In the genomic region with DNA sequence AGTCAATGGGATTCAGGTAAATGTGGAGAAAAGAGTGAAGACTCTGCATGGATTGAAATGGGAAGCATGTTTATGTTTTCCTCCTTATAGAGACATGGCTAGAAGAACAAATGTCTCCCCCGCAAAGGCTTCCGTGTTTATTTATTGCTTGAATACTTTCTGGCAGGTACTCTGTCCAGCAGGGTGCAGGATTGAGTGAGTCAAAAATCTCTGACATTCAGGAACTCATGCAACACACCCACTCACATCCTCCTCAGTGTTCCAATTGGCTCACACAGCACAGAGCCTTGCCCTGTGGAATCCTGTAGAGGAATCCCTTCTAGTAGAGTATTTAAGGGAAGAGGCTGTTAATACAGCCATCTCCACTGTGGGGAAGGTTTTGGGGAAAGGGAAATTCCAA, we compare ENCODE assay signal across 10 cellular contexts.
DNase-seq lines count a peak whose midpoint lies in the region; ATAC-seq and TF ChIP-seq lines count a peak whose summit lies in the region.
"Had no signal": no experiment of that assay in that cellular context is flagged by ENCODE, and none has a peak within 500 bp of the region (broad histone marks: within the 10 kb centered on the region; RNA-seq: fewer than 3 reads in every experiment).

No MANE protein-coding gene starts in this region.

- intact Hi-C loops in transverse colon (cut with DNase I; ENCODE audit: low total_unique reads): no loop called here

- WGBS in transverse colon (ENCODE audit: low coverage in 1 of 2), 2 donors: 18 to 47% methylated on average over 2 of the region's 2 CpGs
- no CpG with 5 or more reads among the region's 2 CpGs for WGBS in mesenchymal stem cell

- no peaks in the 10 kb centered on the region for H3K27me3 Mint-ChIP-seq in WTC11 (ENCODE audit: low read depth)

- TF ChIP-seq EP300 in transverse colon (IDR thresholded peaks at IDR 0.05; ENCODE audit: low read depth): no peak

- H3K36me3 ChIP-seq in transverse colon (no peaks in the 10 kb centered on the region), mesenchymal stem cell (ENCODE audit: control insufficient read depth in 1 of 2, insufficient read depth in 2 of 2, low read depth in 1 of 2, low read length in 2 of 2) (no peaks in the 10 kb centered on the region)

- H3K9me3 ChIP-seq in transverse colon: no peaks in the 10 kb centered on the region
- no peaks in the 10 kb centered on the region for H3K9me3 ChIP-seq in mesenchymal stem cell (ENCODE audit: control insufficient read depth, low read length)

- H3K4me3 ChIP-seq in transverse colon (no peak overlapping the region), mesenchymal stem cell (ENCODE audit: insufficient read depth in 1 of 2, low read depth in 1 of 2, low read length in 2 of 2) (no peak overlapping the region)

- H3K36me3 Mint-ChIP-seq in WTC11: peaks cover 10% of the 10 kb centered on the region

- H3K9me3 Mint-ChIP-seq in WTC11: peaks cover 27% of the 10 kb centered on the region

- no peak overlapping the region for H3K9ac ChIP-seq in mesenchymal stem cell (ENCODE audit: low read length)

- no peak overlapping the region for H3K23ac ChIP-seq in mesenchymal stem cell (ENCODE audit: low read length in 2 of 2)

- DNase-seq in SIG-M5 treated with dmso at 0.1 percent for 504 hours (lab: John Stamatoyannopoulos, UW; ENCODE audit: unreplicated experiment) (peak; percentile 2), SIG-M5 (lab: John Stamatoyannopoulos, UW) (no peak), WTC11 (ENCODE audit: low spot score) (peak; percentile 11), transverse colon (peak; percentile 8), mesenchymal stem cell (no peak), cerebellum (ENCODE audit: low spot score) (no peak), NCI-H2171 treated with DMSO at 0.1 percent for 48 hours (lab: John Stamatoyannopoulos, UW) (no peak)
- DNase-seq: activated naive CD4-positive, alpha-beta T cell treated with Interleukin-2 at 50 U/mL for 16 hours; NCI-H1930 had no signal

- no peak overlapping the region for H3K27ac Mint-ChIP-seq in WTC11

- no peak overlapping the region for H2AK5ac ChIP-seq in mesenchymal stem cell (ENCODE audit: low read length, severe bottlenecking)

- TF ChIP-seq CTCF in WTC11 (IDR thresholded peaks at IDR 0.05) (no peak), transverse colon (IDR thresholded peaks at IDR 0.05) (peak in 2 of 5 experiments; percentile 10 to 26)

- no peak overlapping the region for H3K4me2 ChIP-seq in mesenchymal stem cell (ENCODE audit: low read length, poor library complexity, severe bottlenecking)

- no peak overlapping the region for H3K14ac ChIP-seq in mesenchymal stem cell (ENCODE audit: low read length in 2 of 2)

- H2BK120ac ChIP-seq in mesenchymal stem cell (ENCODE audit: low read depth, low read length): no peak overlapping the region

- CTCF ChIA-PET in WTC11 (lab: Charles Lee): no interaction called here

- no peak overlapping the region for H3K4ac ChIP-seq in mesenchymal stem cell (ENCODE audit: low read depth in 1 of 2, low read length in 2 of 2)

- in situ Hi-C loops in transverse colon (cut with MboI; ENCODE audit: low pct_ligation_motif_present in 1 of 4, low pct_unique_long_range_greater_than_20kb in 1 of 4, low sequenced_read_pairs in 3 of 4): loop anchor here in 1 of 4 donors (25.0 kb wide), 1 partner anchor 304 kb away; no protein-coding TSS in a partner anchor

- no peaks in the 10 kb centered on the region for H3K79me1 ChIP-seq in mesenchymal stem cell (replicated peaks; ENCODE audit: low read length, poor library complexity, severe bottlenecking)

- POLR2A ChIA-PET in WTC11 (lab: Charles Lee): no interaction called here

- TF ChIP-seq POLR2A in transverse colon (IDR thresholded peaks at IDR 0.05): no peak

- no peak overlapping the region for H3K18ac ChIP-seq in mesenchymal stem cell (ENCODE audit: low read depth in 1 of 2, low read length in 2 of 2)

- no peak overlapping the region for H2AFZ ChIP-seq in mesenchymal stem cell (ENCODE audit: low read depth, low read length)

- H3K27ac ChIP-seq in transverse colon (no peak overlapping the region), mesenchymal stem cell (ENCODE audit: low read length, poor library complexity, severe bottlenecking) (no peak overlapping the region)

- no peak overlapping the region for H4K8ac ChIP-seq in mesenchymal stem cell (ENCODE audit: low read length)

- peaks cover 0 to 32% (median 8%) of the 10 kb centered on the region in 4 donors for H3K4me1 ChIP-seq in transverse colon
- H3K4me1 ChIP-seq in mesenchymal stem cell (ENCODE audit: control insufficient read depth, insufficient read depth, low read depth, low read length): no peaks in the 10 kb centered on the region

- H4K91ac ChIP-seq in mesenchymal stem cell (ENCODE audit: low read length): no peak overlapping the region

- H2BK12ac ChIP-seq in mesenchymal stem cell (ENCODE audit: low read length in 2 of 2): no peak overlapping the region

- peaks cover 45% of the 10 kb centered on the region for H3K4me1 Mint-ChIP-seq in WTC11

- H2BK5ac ChIP-seq in mesenchymal stem cell (ENCODE audit: low read depth, low read length, poor library complexity, severe bottlenecking): no peak overlapping the region

- no peak overlapping the region for H2BK15ac ChIP-seq in mesenchymal stem cell (ENCODE audit: low read depth, poor library complexity, severe bottlenecking)

- H3K27me3 ChIP-seq in transverse colon: no peaks in the 10 kb centered on the region
- no peaks in the 10 kb centered on the region for H3K27me3 ChIP-seq in mesenchymal stem cell (ENCODE audit: control insufficient read depth in 1 of 2, insufficient read depth in 1 of 2, low read length in 2 of 2)

- no peak overlapping the region for H3K4me3 Mint-ChIP-seq in WTC11

- ATAC-seq in HG02884 (IDR thresholded peaks at IDR 0.05; ENCODE audit: unreplicated experiment) (peak; percentile 81), WTC11 (peak; percentile 16; the same call in 1 of the 2 replicates)

TF ChIP-seq in WTC11, 78 proteins besides CTCF, POLR2A, EP300 and RAD21 (continues in another document):
- TF ChIP-seq, protein P1, sequence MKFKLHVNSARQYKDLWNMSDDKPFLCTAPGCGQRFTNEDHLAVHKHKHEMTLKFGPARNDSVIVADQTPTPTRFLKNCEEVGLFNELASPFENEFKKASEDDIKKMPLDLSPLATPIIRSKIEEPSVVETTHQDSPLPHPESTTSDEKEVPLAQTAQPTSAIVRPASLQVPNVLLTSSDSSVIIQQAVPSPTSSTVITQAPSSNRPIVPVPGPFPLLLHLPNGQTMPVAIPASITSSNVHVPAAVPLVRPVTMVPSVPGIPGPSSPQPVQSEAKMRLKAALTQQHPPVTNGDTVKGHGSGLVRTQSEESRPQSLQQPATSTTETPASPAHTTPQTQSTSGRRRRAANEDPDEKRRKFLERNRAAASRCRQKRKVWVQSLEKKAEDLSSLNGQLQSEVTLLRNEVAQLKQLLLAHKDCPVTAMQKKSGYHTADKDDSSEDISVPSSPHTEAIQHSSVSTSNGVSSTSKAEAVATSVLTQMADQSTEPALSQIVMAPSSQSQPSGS (CRISPR knock-in tag; IDR thresholded peaks at IDR 0.05; ENCODE audit: borderline replicate concordance, low read depth): no peak
- TF ChIP-seq, protein P2, sequence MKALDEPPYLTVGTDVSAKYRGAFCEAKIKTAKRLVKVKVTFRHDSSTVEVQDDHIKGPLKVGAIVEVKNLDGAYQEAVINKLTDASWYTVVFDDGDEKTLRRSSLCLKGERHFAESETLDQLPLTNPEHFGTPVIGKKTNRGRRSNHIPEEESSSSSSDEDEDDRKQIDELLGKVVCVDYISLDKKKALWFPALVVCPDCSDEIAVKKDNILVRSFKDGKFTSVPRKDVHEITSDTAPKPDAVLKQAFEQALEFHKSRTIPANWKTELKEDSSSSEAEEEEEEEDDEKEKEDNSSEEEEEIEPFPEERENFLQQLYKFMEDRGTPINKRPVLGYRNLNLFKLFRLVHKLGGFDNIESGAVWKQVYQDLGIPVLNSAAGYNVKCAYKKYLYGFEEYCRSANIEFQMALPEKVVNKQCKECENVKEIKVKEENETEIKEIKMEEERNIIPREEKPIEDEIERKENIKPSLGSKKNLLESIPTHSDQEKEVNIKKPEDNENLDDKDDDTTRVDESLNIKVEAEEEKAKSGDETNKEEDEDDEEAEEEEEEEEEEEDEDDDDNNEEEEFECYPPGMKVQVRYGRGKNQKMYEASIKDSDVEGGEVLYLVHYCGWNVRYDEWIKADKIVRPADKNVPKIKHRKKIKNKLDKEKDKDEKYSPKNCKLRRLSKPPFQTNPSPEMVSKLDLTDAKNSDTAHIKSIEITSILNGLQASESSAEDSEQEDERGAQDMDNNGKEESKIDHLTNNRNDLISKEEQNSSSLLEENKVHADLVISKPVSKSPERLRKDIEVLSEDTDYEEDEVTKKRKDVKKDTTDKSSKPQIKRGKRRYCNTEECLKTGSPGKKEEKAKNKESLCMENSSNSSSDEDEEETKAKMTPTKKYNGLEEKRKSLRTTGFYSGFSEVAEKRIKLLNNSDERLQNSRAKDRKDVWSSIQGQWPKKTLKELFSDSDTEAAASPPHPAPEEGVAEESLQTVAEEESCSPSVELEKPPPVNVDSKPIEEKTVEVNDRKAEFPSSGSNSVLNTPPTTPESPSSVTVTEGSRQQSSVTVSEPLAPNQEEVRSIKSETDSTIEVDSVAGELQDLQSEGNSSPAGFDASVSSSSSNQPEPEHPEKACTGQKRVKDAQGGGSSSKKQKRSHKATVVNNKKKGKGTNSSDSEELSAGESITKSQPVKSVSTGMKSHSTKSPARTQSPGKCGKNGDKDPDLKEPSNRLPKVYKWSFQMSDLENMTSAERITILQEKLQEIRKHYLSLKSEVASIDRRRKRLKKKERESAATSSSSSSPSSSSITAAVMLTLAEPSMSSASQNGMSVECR (CRISPR knock-in tag; IDR thresholded peaks at IDR 0.05; ENCODE audit: borderline replicate concordance): no peak
- TF ChIP-seq, protein P3, sequence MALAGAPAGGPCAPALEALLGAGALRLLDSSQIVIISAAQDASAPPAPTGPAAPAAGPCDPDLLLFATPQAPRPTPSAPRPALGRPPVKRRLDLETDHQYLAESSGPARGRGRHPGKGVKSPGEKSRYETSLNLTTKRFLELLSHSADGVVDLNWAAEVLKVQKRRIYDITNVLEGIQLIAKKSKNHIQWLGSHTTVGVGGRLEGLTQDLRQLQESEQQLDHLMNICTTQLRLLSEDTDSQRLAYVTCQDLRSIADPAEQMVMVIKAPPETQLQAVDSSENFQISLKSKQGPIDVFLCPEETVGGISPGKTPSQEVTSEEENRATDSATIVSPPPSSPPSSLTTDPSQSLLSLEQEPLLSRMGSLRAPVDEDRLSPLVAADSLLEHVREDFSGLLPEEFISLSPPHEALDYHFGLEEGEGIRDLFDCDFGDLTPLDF (CRISPR knock-in tag; IDR thresholded peaks at IDR 0.05): no peak
- TF ChIP-seq FOXJ3 (CRISPR knock-in tag; IDR thresholded peaks at IDR 0.05; ENCODE audit: borderline replicate concordance) (no peak), RELA (CRISPR knock-in tag; IDR thresholded peaks at IDR 0.05; ENCODE audit: borderline replicate concordance) (no peak)

Comparison
In these comparisons a context has a peak if more than half of its experiments do, and no peak if none do; other contexts are left out.
1. DNase-seq: peak in SIG-M5 treated with dmso at 0.1 percent for 504 hours (single experiment), WTC11 (single experiment) and transverse colon (single experiment); none in SIG-M5 (single experiment), mesenchymal stem cell (single experiment), cerebellum (single experiment) and NCI-H2171 treated with DMSO at 0.1 percent for 48 hours (single experiment).